14 cellular contexts compared by ENCODE assay signal in the genomic region with DNA sequence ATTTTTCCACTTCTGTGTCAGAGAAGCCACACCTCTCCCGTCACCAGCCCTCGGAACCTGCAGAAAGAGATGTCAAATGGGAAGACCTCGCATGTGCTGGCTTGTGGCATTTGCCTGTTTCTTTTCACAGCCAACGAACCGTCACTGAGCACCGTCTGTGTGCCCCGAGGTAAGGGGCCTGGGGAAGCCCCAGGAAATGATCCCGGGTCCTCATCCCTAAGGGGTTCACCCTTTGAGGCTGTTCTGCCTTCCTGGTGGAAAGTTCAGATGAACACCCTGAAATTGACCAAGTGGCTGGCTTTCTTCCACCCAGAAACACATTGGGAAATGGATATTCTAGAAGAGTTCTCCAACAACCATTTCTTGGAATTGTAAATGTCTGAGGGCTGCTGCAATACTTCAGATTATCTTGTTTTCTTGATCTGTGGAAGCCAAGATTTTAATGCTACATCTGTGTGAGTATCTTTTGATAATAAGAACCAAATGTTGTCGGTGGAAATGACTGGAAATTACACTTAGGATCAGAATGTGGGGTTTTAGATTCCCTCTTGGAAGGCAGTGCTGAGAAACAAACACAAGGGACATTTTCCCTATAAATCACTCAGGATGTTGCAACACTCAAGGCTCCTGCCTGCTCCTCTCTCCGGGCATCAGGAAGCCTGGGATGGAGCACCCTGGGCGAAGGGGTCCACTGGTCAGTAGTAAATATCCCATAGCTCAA. TPM values are rescaled to one million over a fixed set of nuclear protein-coding genes. Genes with fewer than 3 reads are reported as not detected.
DNase-seq lines count a peak whose midpoint lies in the region; ATAC-seq and TF ChIP-seq lines count a peak whose summit lies in the region.
"Had no signal": no experiment of that assay in that cellular context is flagged by ENCODE, and none has a peak within 500 bp of the region (broad histone marks: within the 10 kb centered on the region; RNA-seq: fewer than 3 reads in every experiment).

No MANE protein-coding gene starts in this region.

- peaks cover 2% of the 10 kb centered on the region for H3K27me3 Mint-ChIP-seq in activated CD8-positive, alpha-beta memory T cell treated with anti-CD3 and anti-CD28 coated beads, Interleukin-2, amount 10 ng/mL, durations not matched to agents 7 days and 5 days
- peaks cover 7% of the 10 kb centered on the region for H3K27me3 Mint-ChIP-seq in activated CD4-positive, alpha-beta memory T cell treated with anti-CD3 and anti-CD28 coated beads, Interleukin-2, amount 10 ng/mL, durations not matched to agents 7 days and 5 days

- H3K9me3 ChIP-seq in esophagus muscularis mucosa, result no peaks in the 10 kb centered on the region
- no peaks in the 10 kb centered on the region for H3K9me3 ChIP-seq in mucosa of descending colon
- no peaks in the 10 kb centered on the region for H3K9me3 ChIP-seq in transverse colon

- no peak overlapping the region for H3K4me3 Mint-ChIP-seq in activated CD8-positive, alpha-beta memory T cell treated with anti-CD3 and anti-CD28 coated beads, Interleukin-2, amount 10 ng/mL, durations not matched to agents 7 days and 5 days
- no peak overlapping the region for H3K4me3 Mint-ChIP-seq in activated CD4-positive, alpha-beta memory T cell treated with anti-CD3 and anti-CD28 coated beads, Interleukin-2, amount 10 ng/mL, durations not matched to agents 7 days and 5 days

- H3K9me3 Mint-ChIP-seq in activated CD8-positive, alpha-beta memory T cell treated with anti-CD3 and anti-CD28 coated beads, Interleukin-2, amount 10 ng/mL, durations not matched to agents 7 days and 5 days (ENCODE audit: low read depth), result no peaks in the 10 kb centered on the region
- no peaks in the 10 kb centered on the region for H3K9me3 Mint-ChIP-seq in activated CD4-positive, alpha-beta memory T cell treated with anti-CD3 and anti-CD28 coated beads, Interleukin-2, amount 10 ng/mL, durations not matched to agents 7 days and 5 days

- no peak for TF ChIP-seq POLR2A in esophagus muscularis mucosa (IDR thresholded peaks at IDR 0.05; ENCODE audit: low read depth)
- TF ChIP-seq POLR2A in transverse colon (IDR thresholded peaks at IDR 0.05), result no peak

- H3K27me3 ChIP-seq in esophagus muscularis mucosa, result peaks cover 0 to 8% (median 0%) of the 10 kb centered on the region in 4 donors
- no peaks in the 10 kb centered on the region for H3K27me3 ChIP-seq in transverse colon

- TF ChIP-seq EP300 in esophagus muscularis mucosa (IDR thresholded peaks at IDR 0.05), result no peak
- TF ChIP-seq EP300 in transverse colon (IDR thresholded peaks at IDR 0.05; ENCODE audit: low read depth), result no peak

- DNase-seq in LHCN-M2 (ENCODE audit: low read depth), result peak; percentile 17
- no peak for DNase-seq in esophagus muscularis mucosa (ENCODE audit: extremely low spot score)
- no peak for DNase-seq in mucosa of descending colon
- no peak for DNase-seq in transverse colon
- DNase-seq in activated CD8-positive, alpha-beta memory T cell treated with anti-CD3 and anti-CD28 coated beads, Interleukin-2, amount 10 ng/mL, durations not matched to agents 7 days and 5 days, result no peak
- DNase-seq in activated CD4-positive, alpha-beta memory T cell treated with anti-CD3 and anti-CD28 coated beads, Interleukin-2, amount 10 ng/mL, durations not matched to agents 7 days and 5 days, result no peak
- DNase-seq in stimulated activated CD8-positive, alpha-beta memory T cell treated with anti-CD3 and anti-CD28 coated beads, Interleukin-4, amount 100 ng/mL, for 48 hours, result no peak
- DNase-seq in stimulated activated CD4-positive, alpha-beta T cell treated with anti-CD3 and anti-CD28 coated beads, Interleukin-2, amount 100 ng/mL, for 48 hours, result no peak
- DNase-seq: DMS79; OCI-M1; stimulated activated CD4-positive, alpha-beta T cell treated with anti-CD3 and anti-CD28 coated beads, Interleukin-1b, Interleukin-23, amount 100 ng/mL, for 48 hours had no signal

- peak; percentile 30 for ATAC-seq in mucosa of descending colon
- ATAC-seq in activated CD8-positive, alpha-beta memory T cell treated with anti-CD3 and anti-CD28 coated beads, Interleukin-2, amount 10 ng/mL, durations not matched to agents 7 days and 5 days, result no peak

- WGBS in esophagus muscularis mucosa, result 59% methylated on average over 11 of the region's 11 CpGs
- 55 to 66% methylated on average over 4 to 11 of the region's 11 CpGs for WGBS in transverse colon (ENCODE audit: low coverage in 1 of 2), 2 donors

- intact Hi-C loops in esophagus muscularis mucosa (cut with DNase I) (loop anchor here (5.0 kb wide), 1 partner anchor 51 kb away; a partner anchor contains a TSS), mucosa of descending colon (cut with DNase I, micrococcal nuclease) (no loop called here), transverse colon (cut with DNase I; ENCODE audit: low total_unique reads) (no loop called here)

- no peak overlapping the region for H3K27ac Mint-ChIP-seq in activated CD8-positive, alpha-beta memory T cell treated with anti-CD3 and anti-CD28 coated beads, Interleukin-2, amount 10 ng/mL, durations not matched to agents 7 days and 5 days
- H3K27ac Mint-ChIP-seq in activated CD4-positive, alpha-beta memory T cell treated with anti-CD3 and anti-CD28 coated beads, Interleukin-2, amount 10 ng/mL, durations not matched to agents 7 days and 5 days, result no peak overlapping the region

- peaks cover 0 to 56% (median 33%) of the 10 kb centered on the region in 4 donors for H3K4me1 ChIP-seq in esophagus muscularis mucosa
- no peaks in the 10 kb centered on the region for H3K4me1 ChIP-seq in mucosa of descending colon (ENCODE audit: low read depth)
- H3K4me1 ChIP-seq in transverse colon, result peaks cover 0 to 5% (median 0%) of the 10 kb centered on the region in 4 donors

- TF ChIP-seq CTCF in esophagus muscularis mucosa (IDR thresholded peaks at IDR 0.05) (no peak), mucosa of descending colon (IDR thresholded peaks at IDR 0.05) (no peak), transverse colon (IDR thresholded peaks at IDR 0.05) (no peak)

- in situ Hi-C loops in transverse colon (cut with MboI; ENCODE audit: low pct_ligation_motif_present in 1 of 4, low pct_unique_long_range_greater_than_20kb in 1 of 4, low sequenced_read_pairs in 3 of 4), result no loop called here

- no peaks in the 10 kb centered on the region for H3K4me1 Mint-ChIP-seq in activated CD8-positive, alpha-beta memory T cell treated with anti-CD3 and anti-CD28 coated beads, Interleukin-2, amount 10 ng/mL, durations not matched to agents 7 days and 5 days
- H3K4me1 Mint-ChIP-seq in activated CD4-positive, alpha-beta memory T cell treated with anti-CD3 and anti-CD28 coated beads, Interleukin-2, amount 10 ng/mL, durations not matched to agents 7 days and 5 days, result no peaks in the 10 kb centered on the region

- H3K36me3 Mint-ChIP-seq in activated CD8-positive, alpha-beta memory T cell treated with anti-CD3 and anti-CD28 coated beads, Interleukin-2, amount 10 ng/mL, durations not matched to agents 7 days and 5 days, result no peaks in the 10 kb centered on the region
- no peaks in the 10 kb centered on the region for H3K36me3 Mint-ChIP-seq in activated CD4-positive, alpha-beta memory T cell treated with anti-CD3 and anti-CD28 coated beads, Interleukin-2, amount 10 ng/mL, durations not matched to agents 7 days and 5 days (ENCODE audit: low read depth)

- H3K36me3 ChIP-seq in esophagus muscularis mucosa (no peaks in the 10 kb centered on the region), mucosa of descending colon (ENCODE audit: low read depth) (no peaks in the 10 kb centered on the region), transverse colon (no peaks in the 10 kb centered on the region)

- peak overlapping the region; percentile 58 to 80 (median 67) for H3K27ac ChIP-seq in esophagus muscularis mucosa (replicated peaks in 1 of 4)
- H3K27ac ChIP-seq in transverse colon, result peak overlapping the region; percentile 54 to 78 (median 64)

- H3K4me3 ChIP-seq in esophagus muscularis mucosa, result no peak overlapping the region
- H3K4me3 ChIP-seq in mucosa of descending colon, result no peak overlapping the region
- no peak overlapping the region for H3K4me3 ChIP-seq in transverse colon

- POLR2A ChIA-PET in activated CD4-positive, alpha-beta memory T cell treated with anti-CD3 and anti-CD28 coated beads, Interleukin-2, amount 10 ng/mL, durations not matched to agents 7 days and 5 days (lab: Charles Lee), result no interaction called here

- CTCF ChIA-PET in activated CD8-positive, alpha-beta memory T cell treated with anti-CD3 and anti-CD28 coated beads, Interleukin-2, amount 10 ng/mL, durations not matched to agents 7 days and 5 days (lab: Charles Lee), result no interaction called here
- CTCF ChIA-PET in activated CD4-positive, alpha-beta memory T cell treated with anti-CD3 and anti-CD28 coated beads, Interleukin-2, amount 10 ng/mL, durations not matched to agents 7 days and 5 days (lab: Charles Lee), result no interaction called here

RNA-seq across cellular contexts. Expression of a gene that starts 37.6 kb away (rescaled TPM):
- total RNA-seq in LHCN-M2 (2014; rRNA removed), result 0.58 and 0.86 TPM in 2 replicates
- polyA plus RNA-seq in LHCN-M2 (2012), result 0.32 TPM
- not detected for total RNA-seq in esophagus muscularis mucosa
- total RNA-seq in mucosa of descending colon, result 1 to 10 TPM in 2 of 3 donors, under 1 TPM in 1; 0.41 to 2.6 (median 1.6) TPM
- not detected for total RNA-seq in transverse colon
- total RNA-seq in activated CD8-positive, alpha-beta memory T cell treated with anti-CD3 and anti-CD28 coated beads, Interleukin-2, amount 10 ng/mL, durations not matched to agents 7 days and 5 days, result 10 to 100 TPM; 12.8 to 16.2 TPM
- total RNA-seq in activated CD4-positive, alpha-beta memory T cell treated with anti-CD3 and anti-CD28 coated beads, Interleukin-2, amount 10 ng/mL, durations not matched to agents 7 days and 5 days, result 1 to 10 TPM; 7.3 to 7.8 TPM
- total RNA-seq: myocyte, subcutaneous adipose tissue had no signal

RNA-seq across cellular contexts. Expression of a gene that starts 37.7 kb away (rescaled TPM):
- not detected in 2 replicates for total RNA-seq in LHCN-M2 (2014; rRNA removed)
- not detected for polyA plus RNA-seq in LHCN-M2 (2012)
- total RNA-seq in esophagus muscularis mucosa, result under 1 TPM in 1 of 4 donors, not detected in 3; 0.13 TPM
- not detected for total RNA-seq in mucosa of descending colon
- total RNA-seq in transverse colon, result not detected
- total RNA-seq in activated CD8-positive, alpha-beta memory T cell treated with anti-CD3 and anti-CD28 coated beads, Interleukin-2, amount 10 ng/mL, durations not matched to agents 7 days and 5 days, result 1 to 10 TPM in 1 of 2 experiments, under 1 TPM in 1; 0.68 to 2.4 TPM
- under 1 TPM; 0.50 to 0.81 TPM for total RNA-seq in activated CD4-positive, alpha-beta memory T cell treated with anti-CD3 and anti-CD28 coated beads, Interleukin-2, amount 10 ng/mL, durations not matched to agents 7 days and 5 days
- total RNA-seq: cerebellum, myocyte had no signal

RNA-seq across cellular contexts. Expression of a gene that starts 51.6 kb away (rescaled TPM):
- total RNA-seq in LHCN-M2 (2014; rRNA removed), result 34.4 and 37.6 TPM in 2 replicates
- 97.6 TPM for polyA plus RNA-seq in LHCN-M2 (2012)
- total RNA-seq in esophagus muscularis mucosa, result 100 to 1,000 TPM; 355 to 534 (median 417) TPM
- total RNA-seq in mucosa of descending colon, result 100 to 1,000 TPM in 1 of 3 donors, 10 to 100 TPM in 2; 34.1 to 198 (median 88.3) TPM
- 10 to 100 TPM; 48.6 to 92.1 (median 68.9) TPM for total RNA-seq in transverse colon
- total RNA-seq in activated CD8-positive, alpha-beta memory T cell treated with anti-CD3 and anti-CD28 coated beads, Interleukin-2, amount 10 ng/mL, durations not matched to agents 7 days and 5 days, result under 1 TPM in 1 of 2 experiments, not detected in 1; 0.42 TPM
- not detected for total RNA-seq in activated CD4-positive, alpha-beta memory T cell treated with anti-CD3 and anti-CD28 coated beads, Interleukin-2, amount 10 ng/mL, durations not matched to agents 7 days and 5 days

Comparison
In these comparisons a context has a peak if more than half of its experiments do, and no peak if none do; other contexts are left out.
1. RNA of a gene that starts 51.6 kb away (total RNA-seq): 355 to 534 TPM in esophagus muscularis mucosa, 34.1 to 198 TPM in mucosa of descending colon, 48.6 to 92.1 TPM in transverse colon and 34.4 to 37.6 TPM in LHCN-M2; 0.42 TPM in activated CD8-positive, alpha-beta memory T cell treated with anti-CD3 and anti-CD28 coated beads, Interleukin-2, amount 10 ng/mL, durations not matched to agents 7 days and 5 days and not detected in activated CD4-positive, alpha-beta memory T cell treated with anti-CD3 and anti-CD28 coated beads, Interleukin-2, amount 10 ng/mL, durations not matched to agents 7 days and 5 days; every median in the first group is over 10 times any median in the second.